In the genomic region with DNA sequence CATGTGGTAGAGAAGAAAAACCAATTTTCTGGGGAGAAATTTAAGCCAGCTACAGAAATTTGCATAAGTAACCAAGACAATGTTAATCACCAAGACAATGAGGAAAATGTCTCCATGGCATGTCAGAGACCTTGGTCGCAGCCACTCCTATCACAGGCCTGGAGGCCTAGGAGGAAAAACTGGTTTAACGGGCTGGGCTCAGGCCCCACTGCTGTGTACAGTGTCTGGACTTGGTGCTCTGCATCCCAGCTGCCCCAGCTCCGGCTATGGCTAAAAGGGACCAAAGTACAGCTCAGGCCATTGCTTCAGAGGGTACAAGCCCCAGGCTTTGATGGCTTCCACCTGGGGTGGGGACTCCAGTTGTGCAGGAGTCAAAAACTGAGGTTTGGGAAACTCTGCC, we compare ENCODE assay signal across 25 cellular contexts.
"Had no signal": no experiment of that assay in that cellular context is flagged by ENCODE, and none has a peak within 500 bp of the region (broad histone marks: within the 10 kb centered on the region; RNA-seq: fewer than 3 reads in every experiment).

No MANE protein-coding gene starts in this region.

- H3K36me3 ChIP-seq: colonic mucosa, esophagus squamous epithelium, gastrocnemius medialis, heart right ventricle, left ventricle myocardium inferior, lower lobe of right lung had no signal

- H3K4me1 ChIP-seq: colonic mucosa, esophagus squamous epithelium, gastrocnemius medialis, heart right ventricle, left ventricle myocardium inferior, lower lobe of right lung had no signal

- DNase-seq: cerebellar nuclear complex; colonic mucosa; cortex of kidney; effector CD8-positive, alpha-beta T cell; effector memory CD8-positive, alpha-beta T cell; endodermal cell; esophagus squamous epithelium; foreskin fibroblast; foreskin melanocyte; gastrocnemius medialis; glutamatergic neuron; head of caudate nucleus; heart right ventricle; hypothalamus; immature natural killer cell; islet precursor cell; kidney; kidney glomerular epithelial cell; left colon; left ventricle myocardium inferior; lower lobe of right lung; mesenchymal stem cell; mucosa of descending colon had no signal

- H3K4me3 ChIP-seq: colonic mucosa, esophagus squamous epithelium, gastrocnemius medialis, heart right ventricle, left ventricle myocardium inferior, lower lobe of right lung, mucosa of descending colon had no signal

- ATAC-seq: effector memory CD8-positive, alpha-beta T cell; gastrocnemius medialis; heart right ventricle; left colon; left lobe of liver; lower lobe of right lung; mucosa of descending colon had no signal

- H3K27ac ChIP-seq: colonic mucosa, esophagus squamous epithelium, gastrocnemius medialis, heart right ventricle, left ventricle myocardium inferior, lower lobe of right lung had no signal

- H3K9me3 ChIP-seq: colonic mucosa, gastrocnemius medialis had no signal

- H3K27me3 ChIP-seq: colonic mucosa, esophagus squamous epithelium, gastrocnemius medialis, heart right ventricle had no signal

- FAIRE-seq: endometrium, kidney had no signal
